11 cellular contexts compared by ENCODE assay signal in genomic region chr10:14993500-14994096, GRCh38. TPM values are rescaled to one million over a fixed set of nuclear protein-coding genes. Genes with fewer than 3 reads are reported as not detected.
"Had no signal": no experiment of that assay in that cellular context is flagged by ENCODE, and none has a peak within 500 bp of the region (broad histone marks: within the 10 kb centered on the region; RNA-seq: fewer than 3 reads in every experiment).

No MANE protein-coding gene starts in this region.

RNA-seq across cellular contexts. Expression of gene MEIG1, which starts 34.4 kb away (rescaled TPM):
- total RNA-seq: activated CD8-positive, alpha-beta T cell treated with anti-CD3 and anti-CD28 coated beads, Interleukin-2, amount 10 ng/mL, durations not matched to agents 7 days and 5 days; ascending aorta; body of pancreas; chondrocyte; dermis microvascular lymphatic vessel endothelial cell; endothelial cell of umbilical vein; frontal cortex; T-helper 1 cell treated with Interleukin-12 subunit alpha and Interleukin-12 subunit beta and Interleukin-4 antibody, amounts not matched to agents 30 ng/mL and 1 ng/mL, for 36 hours; WTC11 had no signal
- polyA plus RNA-seq: fibroblast of lung had no signal

RNA-seq across cellular contexts. Expression of gene OLAH, which starts 50.1 kb away (rescaled TPM):
- total RNA-seq: body of pancreas, colonic mucosa, fibroblast of lung, WTC11 had no signal
